In genomic region chr6:159214281-159214680, GRCh38 we compare ENCODE assay signal across 18 cellular contexts. TPM values are rescaled to one million over a fixed set of nuclear protein-coding genes. Genes with fewer than 3 reads are reported as not detected.
DNase-seq lines count a peak whose midpoint lies in the region; FAIRE-seq and TF ChIP-seq lines count a peak whose summit lies in the region.
"Had no signal": no experiment of that assay in that cellular context is flagged by ENCODE, and none has a peak within 500 bp of the region (broad histone marks: within the 10 kb centered on the region; RNA-seq: fewer than 3 reads in every experiment).

No MANE protein-coding gene starts in this region.

- no peaks in the 10 kb centered on the region for H3K27me3 ChIP-seq in GM23248 (replicated peaks; ENCODE audit: insufficient read depth)
- H3K27me3 ChIP-seq in astrocyte (ENCODE audit: insufficient read depth, low read length) = no peaks in the 10 kb centered on the region
- no peaks in the 10 kb centered on the region for H3K27me3 ChIP-seq in osteoblast (ENCODE audit: insufficient read depth, low read length)
- peaks cover 6% of the 10 kb centered on the region for H3K27me3 ChIP-seq in endodermal cell (ENCODE audit: control insufficient read depth, insufficient read depth, low read length, poor library complexity, severe bottlenecking)

- H3K27me3 Mint-ChIP-seq in astrocyte (ENCODE audit: low read depth, unreplicated experiment) = peaks cover 24% of the 10 kb centered on the region
- peaks cover 5% of the 10 kb centered on the region for H3K27me3 Mint-ChIP-seq in endodermal cell (ENCODE audit: insufficient read depth)

- H3K4me1 Mint-ChIP-seq in astrocyte (ENCODE audit: low read depth, unreplicated experiment) = peaks cover 6% of the 10 kb centered on the region
- H3K4me1 Mint-ChIP-seq in endodermal cell = no peaks in the 10 kb centered on the region
- H3K4me1 Mint-ChIP-seq: CD14-positive monocyte had no signal

- H3K79me2 ChIP-seq in GM23248 (ENCODE audit: insufficient read depth) (no peaks in the 10 kb centered on the region), astrocyte (ENCODE audit: insufficient read depth, low read length) (no peaks in the 10 kb centered on the region), osteoblast (ENCODE audit: insufficient read depth, low read length) (no peaks in the 10 kb centered on the region)

- no peaks in the 10 kb centered on the region for H3K9me3 ChIP-seq in GM23248 (ENCODE audit: low read depth)
- H3K9me3 ChIP-seq in astrocyte (ENCODE audit: insufficient read depth, low read depth, low read length) = no peaks in the 10 kb centered on the region
- H3K9me3 ChIP-seq in osteoblast (ENCODE audit: low read depth, low read length) = no peaks in the 10 kb centered on the region
- H3K9me3 ChIP-seq in endodermal cell (ENCODE audit: control insufficient read depth, low read length) = no peaks in the 10 kb centered on the region
- H3K9me3 ChIP-seq: BE2C had no signal

- peaks cover 12% of the 10 kb centered on the region; the same call in 1 of the 2 replicates for H3K4me1 ChIP-seq in GM23248 (ENCODE audit: insufficient read depth)
- H3K4me1 ChIP-seq in astrocyte (ENCODE audit: insufficient read depth, low read length) = no peaks in the 10 kb centered on the region
- H3K4me1 ChIP-seq in osteoblast (ENCODE audit: insufficient read depth, low read length) = peaks cover 18% of the 10 kb centered on the region
- no peaks in the 10 kb centered on the region for H3K4me1 ChIP-seq in endodermal cell (ENCODE audit: control insufficient read depth, insufficient read depth, low read length)
- H3K4me1 ChIP-seq: BE2C had no signal

- H3K36me3 ChIP-seq in GM23248 (ENCODE audit: low read depth) (no peaks in the 10 kb centered on the region), astrocyte (ENCODE audit: insufficient read depth, low read length) (no peaks in the 10 kb centered on the region), osteoblast (ENCODE audit: insufficient read depth, low read length) (no peaks in the 10 kb centered on the region), endodermal cell (ENCODE audit: control insufficient read depth, insufficient read depth, low read length) (no peaks in the 10 kb centered on the region)
- H3K36me3 ChIP-seq: BE2C had no signal

- H3K27ac ChIP-seq in GM23248 (no peak overlapping the region), astrocyte (ENCODE audit: low read depth, low read length) (no peak overlapping the region), osteoblast (ENCODE audit: low read depth, low read length) (peak overlapping the region; percentile 46), endodermal cell (ENCODE audit: low read depth, low read length) (no peak overlapping the region)

- WGBS in GM23248 (ENCODE audit: low coverage in 1 of 2, low lambda C conversion rate in 2 of 2, missing lambda C conversion rate in 2 of 2), 2 experiments = 51 to 53% methylated on average over 2 of the region's 2 CpGs
- 90 to 92% methylated on average over 1 to 2 of the region's 2 CpGs for WGBS in endodermal cell (ENCODE audit: insufficient coverage in 1 of 2, insufficient read length in 1 of 2), 2 experiments

- TF ChIP-seq CTCF in astrocyte (IDR thresholded peaks at IDR 0.05; ENCODE audit: insufficient read depth, low read depth, low read length) = no peak
- TF ChIP-seq CTCF in osteoblast (IDR thresholded peaks at IDR 0.05; ENCODE audit: extremely low read depth, low read depth, low read length) = no peak
- no peak for TF ChIP-seq CTCF in endodermal cell (conservative IDR thresholded peaks at IDR 0.05)

- H3K27ac Mint-ChIP-seq in astrocyte (ENCODE audit: unreplicated experiment) (no peak overlapping the region), endodermal cell (no peak overlapping the region)
- H3K27ac Mint-ChIP-seq: CD4-positive, alpha-beta memory T cell; H9 had no signal

- no peak overlapping the region for H3K4me2 ChIP-seq in GM23248 (ENCODE audit: unreplicated experiment)
- no peak overlapping the region for H3K4me2 ChIP-seq in astrocyte (ENCODE audit: low read length)
- H3K4me2 ChIP-seq in osteoblast (ENCODE audit: insufficient read depth, low read length) = no peak overlapping the region

- in situ Hi-C loops in GM23248 (cut with MboI) = no loop called here

- no peak overlapping the region for H2AFZ ChIP-seq in GM23248
- no peak overlapping the region for H2AFZ ChIP-seq in astrocyte (ENCODE audit: low read depth, low read length)
- peak overlapping the region; percentile 25 for H2AFZ ChIP-seq in osteoblast (ENCODE audit: low read length)

- H4K20me1 ChIP-seq in GM23248 (ENCODE audit: insufficient read depth) (no peaks in the 10 kb centered on the region), astrocyte (ENCODE audit: insufficient read depth, low read length) (no peaks in the 10 kb centered on the region), osteoblast (ENCODE audit: insufficient read depth, low read length) (no peaks in the 10 kb centered on the region)

- no peaks in the 10 kb centered on the region for H3K9me2 ChIP-seq in GM23248 (ENCODE audit: insufficient read depth)

- H3K36me3 Mint-ChIP-seq in astrocyte (ENCODE audit: low read depth, unreplicated experiment) = peaks cover 5% of the 10 kb centered on the region
- no peaks in the 10 kb centered on the region for H3K36me3 Mint-ChIP-seq in endodermal cell (ENCODE audit: low read depth)
- H3K36me3 Mint-ChIP-seq: CD14-positive monocyte; CD4-positive, alpha-beta memory T cell had no signal

- no peak overlapping the region for H3K4me3 ChIP-seq in GM23248
- no peak overlapping the region for H3K4me3 ChIP-seq in astrocyte (ENCODE audit: insufficient read depth, low read depth, low read length)
- H3K4me3 ChIP-seq in osteoblast (ENCODE audit: insufficient read depth, low read length) = no peak overlapping the region
- no peak overlapping the region for H3K4me3 ChIP-seq in endodermal cell (ENCODE audit: low read length)

- peaks cover 3% of the 10 kb centered on the region for H3K9me3 Mint-ChIP-seq in astrocyte (ENCODE audit: unreplicated experiment)
- no peaks in the 10 kb centered on the region for H3K9me3 Mint-ChIP-seq in endodermal cell
- H3K9me3 Mint-ChIP-seq: CD4-positive, alpha-beta memory T cell; H9 had no signal

- H3K9ac ChIP-seq in GM23248 (no peak overlapping the region), astrocyte (ENCODE audit: low read length) (no peak overlapping the region), endodermal cell (ENCODE audit: extremely low read depth, low read length, poor library complexity, severe bottlenecking) (no peak overlapping the region)

- peak; percentile 29 for FAIRE-seq in astrocyte (lab: Jason Lieb, UNC)
- FAIRE-seq: A204.1, H1, HTR-8/SVneo had no signal

- DNase-seq in GM23248 (peak; percentile 25), astrocyte (ENCODE audit: low read depth) (peak; percentile 51), osteoblast (ENCODE audit: insufficient read length, low spot score, missing footprints) (peak; percentile 87), T-helper 9 cell (no peak), NCI-H2171 treated with DMSO at 0.1 percent for 48 hours (lab: John Stamatoyannopoulos, UW) (no peak), endodermal cell (no peak)
- DNase-seq: ACHN; BE2C; CD4-positive, alpha-beta memory T cell; DMS153; DMS79; GF-D8; H9; IMR-90 had no signal

- H3K4me3 Mint-ChIP-seq in astrocyte (ENCODE audit: unreplicated experiment) (no peak overlapping the region), endodermal cell (no peak overlapping the region)
- H3K4me3 Mint-ChIP-seq: CD14-positive monocyte; CD4-positive, alpha-beta memory T cell; H9 had no signal

- no peaks in the 10 kb centered on the region for H3F3A ChIP-seq in GM23248 (ENCODE audit: insufficient read depth)

RNA-seq across cellular contexts. Expression of gene FNDC1, which starts 45.1 kb away (rescaled TPM):
- 4.8 and 5.2 TPM in 2 replicates for total RNA-seq in GM23248 (2014; rRNA removed; shearing (Covaris generic))
- polyA plus RNA-seq in GM23248 (2016; fragmentation: Nextera tagmentation; extraction: Ambion mirVana) = 7.8 and 8.6 TPM in 2 replicates
- 6.3 and 8.6 TPM in 2 replicates for total RNA-seq in astrocyte
- total RNA-seq in osteoblast = 24.2 and 34.2 TPM in 2 replicates
- under 1 TPM; 0.55 to 0.62 TPM for total RNA-seq in endodermal cell
- 0.14 TPM for polyA plus RNA-seq in endodermal cell (2013, experiment 1 of 2)
- 0.17 TPM for polyA plus RNA-seq in endodermal cell (2013, experiment 2 of 2)
- total RNA-seq: CD4-positive, alpha-beta memory T cell; IMR-90 had no signal
- polyA plus RNA-seq: CD14-positive monocyte had no signal

Comparison
In these comparisons a context has a peak if more than half of its experiments do, and no peak if none do; other contexts are left out.
1. DNase-seq: peak in GM23248 (single experiment), astrocyte (single experiment) and osteoblast (single experiment); none in T-helper 9 cell (single experiment), NCI-H2171 treated with DMSO at 0.1 percent for 48 hours (single experiment) and endodermal cell (single experiment).